Comparison of ENCODE assay signal across 17 cellular contexts in the genomic region with DNA sequence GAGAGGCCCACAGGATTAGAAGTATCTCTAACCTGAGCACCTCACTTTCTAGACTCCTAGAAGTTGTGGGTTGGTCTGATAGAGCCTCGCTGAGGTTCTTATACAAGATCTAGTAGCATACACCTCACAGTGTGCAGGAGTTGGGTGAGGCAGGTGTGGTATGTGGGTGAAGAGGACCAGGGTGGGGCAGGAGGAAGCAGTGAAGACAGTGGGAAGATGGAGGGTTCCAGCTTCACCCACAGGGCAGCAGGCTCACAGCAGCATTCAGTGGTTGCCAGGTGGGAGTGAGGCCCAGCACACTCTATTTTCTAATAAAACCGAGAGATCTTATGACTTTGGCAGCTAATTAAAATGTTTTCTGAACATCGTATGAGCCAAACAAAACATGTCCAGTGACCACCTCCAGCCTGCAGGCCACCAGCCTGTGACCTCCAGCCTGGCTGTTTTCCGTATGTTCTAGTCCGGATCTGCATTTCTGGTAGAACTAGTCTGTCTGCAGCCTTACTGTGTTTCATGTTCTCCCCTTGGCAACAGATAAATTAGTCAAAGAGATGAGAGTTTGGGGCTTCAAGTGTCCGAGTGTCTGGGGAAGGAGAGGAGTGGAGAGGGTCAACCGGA.
A peak's percentile ranks its signal among the peaks of the same experiment; 100 is the strongest.
DNase-seq lines count a peak whose midpoint lies in the region; ATAC-seq and TF ChIP-seq lines count a peak whose summit lies in the region.
"Had no signal": no experiment of that assay in that cellular context is flagged by ENCODE, and none has a peak within 500 bp of the region (broad histone marks: within the 10 kb centered on the region; RNA-seq: fewer than 3 reads in every experiment).

No MANE protein-coding gene starts in this region.

- H3K4me1 Mint-ChIP-seq in stimulated activated effector memory CD8-positive, alpha-beta T cell treated with anti-CD3 and anti-CD28 coated beads, Interleukin-12 subunit alpha, Interleukin-12 subunit beta, amount 100 ng/mL, for 72 hours = no peaks in the 10 kb centered on the region
- H3K4me1 Mint-ChIP-seq: CD4-positive, CD25-positive, alpha-beta regulatory T cell had no signal

- H3K4me3 ChIP-seq in right atrium auricular region = no peak overlapping the region
- no peak overlapping the region for H3K4me3 ChIP-seq in left lung
- no peak overlapping the region for H3K4me3 ChIP-seq in aorta (ENCODE audit: low read length in 2 of 2)
- H3K4me3 ChIP-seq: BLaER1, GM12878, GM23338 had no signal

- H3K4me1 ChIP-seq in right atrium auricular region (peaks cover 0 to 10% of the 10 kb centered on the region in 2 donors), left lung (peaks cover 0 to 8% of the 10 kb centered on the region in 2 donors), aorta (ENCODE audit: control insufficient read depth in 1 of 2, insufficient read depth in 2 of 2, low read length in 2 of 2) (no peaks in the 10 kb centered on the region)
- H3K4me1 ChIP-seq: BLaER1 had no signal

- intact Hi-C loops in Right ventricle myocardium inferior (cut with DNase I) = no loop called here
- intact Hi-C loops in left lung (cut with DNase I) = no loop called here
- intact Hi-C loops in aorta (cut with DNase I) = no loop called here
- intact Hi-C loops in left colon (cut with DNase I, micrococcal nuclease) = no loop called here

- no peak for TF ChIP-seq CTCF in right atrium auricular region (IDR thresholded peaks at IDR 0.05)
- no peak for TF ChIP-seq CTCF in left lung (IDR thresholded peaks at IDR 0.05)

- ATAC-seq in Right ventricle myocardium inferior (no peak), left lung (peak; percentile 13), aorta (ENCODE audit: low FRiP score) (peak; percentile 21), left colon (no peak), HG03025 (IDR thresholded peaks at IDR 0.05; ENCODE audit: low FRiP score, unreplicated experiment) (no peak)
- ATAC-seq in stimulated activated effector memory CD8-positive, alpha-beta T cell treated with anti-CD3 and anti-CD28 coated beads, Interleukin-12 subunit alpha, Interleukin-12 subunit beta, amount 100 ng/mL, for 72 hours = peak; percentile 19
- ATAC-seq: GM12878, GM23338 had no signal

- WGBS in aorta, 2 donors = 21 to 22% methylated on average over 7 of the region's 7 CpGs

- DNase-seq in right atrium auricular region (ENCODE audit: low spot score) = peak; percentile 46
- no peak for DNase-seq in Right ventricle myocardium inferior (ENCODE audit: missing footprints)
- no peak for DNase-seq in left lung
- no peak for DNase-seq in stimulated activated effector memory CD8-positive, alpha-beta T cell treated with anti-CD3 and anti-CD28 coated beads, Interleukin-12 subunit alpha, Interleukin-12 subunit beta, amount 100 ng/mL, for 72 hours (ENCODE audit: low spot score in 2 of 2)
- no peak for DNase-seq in aorta
- DNase-seq in NCI-H146 (lab: John Stamatoyannopoulos, UW) = no peak
- no peak for DNase-seq in left colon
- DNase-seq: 8988T; AML-193; CD4-positive, CD25-positive, alpha-beta regulatory T cell; DMS 273 treated with DMSO at 0.1 percent for 48 hours; DMS79; H7 had no signal

- no peak overlapping the region for H3K27ac Mint-ChIP-seq in stimulated activated effector memory CD8-positive, alpha-beta T cell treated with anti-CD3 and anti-CD28 coated beads, Interleukin-12 subunit alpha, Interleukin-12 subunit beta, amount 100 ng/mL, for 72 hours
- H3K27ac Mint-ChIP-seq: CD4-positive, CD25-positive, alpha-beta regulatory T cell; GM23338 had no signal

- H3K27me3 ChIP-seq in right atrium auricular region (no peaks in the 10 kb centered on the region), left lung (no peaks in the 10 kb centered on the region), aorta (ENCODE audit: control insufficient read depth in 1 of 2, insufficient read depth in 2 of 2, low read length in 1 of 2) (no peaks in the 10 kb centered on the region)
- H3K27me3 ChIP-seq: BLaER1 had no signal

- no peaks in the 10 kb centered on the region for H3K9me3 Mint-ChIP-seq in stimulated activated effector memory CD8-positive, alpha-beta T cell treated with anti-CD3 and anti-CD28 coated beads, Interleukin-12 subunit alpha, Interleukin-12 subunit beta, amount 100 ng/mL, for 72 hours
- H3K9me3 Mint-ChIP-seq: GM23338 had no signal

- H3K36me3 ChIP-seq in right atrium auricular region = peaks cover 6% of the 10 kb centered on the region
- no peaks in the 10 kb centered on the region for H3K36me3 ChIP-seq in left lung
- peaks cover 0 to 1% of the 10 kb centered on the region in 2 donors for H3K36me3 ChIP-seq in aorta (ENCODE audit: control insufficient read depth in 1 of 2, insufficient read depth in 2 of 2, low read length in 1 of 2)
- H3K36me3 ChIP-seq: BLaER1 had no signal

- H3K27ac ChIP-seq in right atrium auricular region (no peak overlapping the region), left lung (no peak overlapping the region), aorta (ENCODE audit: low read depth in 1 of 2, low read length in 2 of 2) (peak overlapping the region; percentile 5 to 15)
- H3K27ac ChIP-seq: BLaER1 had no signal

- H3K36me3 Mint-ChIP-seq in stimulated activated effector memory CD8-positive, alpha-beta T cell treated with anti-CD3 and anti-CD28 coated beads, Interleukin-12 subunit alpha, Interleukin-12 subunit beta, amount 100 ng/mL, for 72 hours = no peaks in the 10 kb centered on the region
- H3K36me3 Mint-ChIP-seq: CD4-positive, CD25-positive, alpha-beta regulatory T cell had no signal

- H3K9me3 ChIP-seq in right atrium auricular region (no peaks in the 10 kb centered on the region), left lung (no peaks in the 10 kb centered on the region), aorta (ENCODE audit: control insufficient read depth, low read length) (no peaks in the 10 kb centered on the region)
- H3K9me3 ChIP-seq: BLaER1 had no signal

- no peak overlapping the region for H3K4me3 Mint-ChIP-seq in stimulated activated effector memory CD8-positive, alpha-beta T cell treated with anti-CD3 and anti-CD28 coated beads, Interleukin-12 subunit alpha, Interleukin-12 subunit beta, amount 100 ng/mL, for 72 hours
- H3K4me3 Mint-ChIP-seq: CD4-positive, CD25-positive, alpha-beta regulatory T cell; GM23338 had no signal

Comparison
In these comparisons a context has a peak if more than half of its experiments do, and no peak if none do; other contexts are left out.
1. H3K27ac ChIP-seq: peak in aorta (2 of 2); none in right atrium auricular region (0 of 2) and left lung (0 of 2).
2. ATAC-seq: peak in left lung (single experiment), stimulated activated effector memory CD8-positive, alpha-beta T cell treated with anti-CD3 and anti-CD28 coated beads, Interleukin-12 subunit alpha, Interleukin-12 subunit beta, amount 100 ng/mL, for 72 hours (single experiment) and aorta (single experiment); none in Right ventricle myocardium inferior (single experiment), left colon (single experiment) and HG03025 (single experiment).